8 cellular contexts compared by ENCODE assay signal in genomic region chr9:137205126-137206069, GRCh38. TPM values are rescaled to one million over a fixed set of nuclear protein-coding genes. Genes with fewer than 3 reads are reported as not detected.
DNase-seq lines count a peak whose midpoint lies in the region; ATAC-seq and TF ChIP-seq lines count a peak whose summit lies in the region.

Gene NDOR1, plus strand, starts transcription at chr9:137205700. Its CDS starts 78 bp downstream, at chr9:137205778.
Gene TMEM203, minus strand, starts transcription at chr9:137205648. Its CDS starts 234 bp downstream, at chr9:137205414.

- H3K9me3 ChIP-seq in CD4-positive, alpha-beta T cell (ENCODE audit: control insufficient read depth, low read length), result no peaks in the 10 kb centered on the region
- no peaks in the 10 kb centered on the region for H3K9me3 ChIP-seq in SJCRH30 (replicated peaks)

- CTCF ChIA-PET in CD4-positive, alpha-beta T cell (lab: Charles Lee), result interaction anchor here (0.6 kb wide), 1 partner anchor 31 kb away, joined by 3 read pairs; no protein-coding TSS in a partner anchor

- H3K36me3 Mint-ChIP-seq in CD4-positive, alpha-beta T cell (ENCODE audit: low read depth), result peaks cover 13% of the 10 kb centered on the region
- H3K36me3 Mint-ChIP-seq in natural killer cell treated with Interleukin-12 subunit alpha and Interleukin-12 subunit beta and Interleukin-15 and Interleukin-18, amount 100 ng/mL, for 72 hours, result peaks cover 14% of the 10 kb centered on the region
- H3K36me3 Mint-ChIP-seq in stimulated activated naive B cell treated with anti-CD40 and anti-IgM and Interleukin-4, amounts not matched to agents 10 μg/mL and 1 μg/mL and 100 μg/mL, for 72 hours, result peaks cover 20 to 34% of the 10 kb centered on the region in 2 donors

- H3K27ac Mint-ChIP-seq in CD4-positive, alpha-beta T cell, result peak within 1 kb of the TSS; percentile 93
- peak within 1 kb of the TSS; percentile 90 to 93 for H3K27ac Mint-ChIP-seq in natural killer cell treated with Interleukin-12 subunit alpha and Interleukin-12 subunit beta and Interleukin-15 and Interleukin-18, amount 100 ng/mL, for 72 hours
- peak within 1 kb of the TSS; percentile 97 for H3K27ac Mint-ChIP-seq in stimulated activated naive B cell treated with anti-CD40 and anti-IgM and Interleukin-4, amounts not matched to agents 10 μg/mL and 1 μg/mL and 100 μg/mL, for 72 hours

- no peaks in the 10 kb centered on the region for H3K27me3 Mint-ChIP-seq in CD4-positive, alpha-beta T cell
- no peaks in the 10 kb centered on the region for H3K27me3 Mint-ChIP-seq in natural killer cell treated with Interleukin-12 subunit alpha and Interleukin-12 subunit beta and Interleukin-15 and Interleukin-18, amount 100 ng/mL, for 72 hours
- no peaks in the 10 kb centered on the region for H3K27me3 Mint-ChIP-seq in stimulated activated naive B cell treated with anti-CD40 and anti-IgM and Interleukin-4, amounts not matched to agents 10 μg/mL and 1 μg/mL and 100 μg/mL, for 72 hours

- H3K9me3 Mint-ChIP-seq in CD4-positive, alpha-beta T cell, result no peaks in the 10 kb centered on the region
- no peaks in the 10 kb centered on the region for H3K9me3 Mint-ChIP-seq in natural killer cell treated with Interleukin-12 subunit alpha and Interleukin-12 subunit beta and Interleukin-15 and Interleukin-18, amount 100 ng/mL, for 72 hours
- H3K9me3 Mint-ChIP-seq in stimulated activated naive B cell treated with anti-CD40 and anti-IgM and Interleukin-4, amounts not matched to agents 10 μg/mL and 1 μg/mL and 100 μg/mL, for 72 hours, result no peaks in the 10 kb centered on the region

- H3K4me1 Mint-ChIP-seq in CD4-positive, alpha-beta T cell (ENCODE audit: low read depth), result peaks cover 44% of the 10 kb centered on the region
- H3K4me1 Mint-ChIP-seq in natural killer cell treated with Interleukin-12 subunit alpha and Interleukin-12 subunit beta and Interleukin-15 and Interleukin-18, amount 100 ng/mL, for 72 hours (ENCODE audit: low read depth in 2 of 2), result peaks cover 38 to 41% of the 10 kb centered on the region in 2 donors
- H3K4me1 Mint-ChIP-seq in stimulated activated naive B cell treated with anti-CD40 and anti-IgM and Interleukin-4, amounts not matched to agents 10 μg/mL and 1 μg/mL and 100 μg/mL, for 72 hours, result peaks cover 34 to 63% of the 10 kb centered on the region in 2 donors

- H3K27ac ChIP-seq in CD4-positive, alpha-beta T cell (ENCODE audit: low read depth, low read length), result peak within 1 kb of the TSS; percentile 79
- H3K27ac ChIP-seq in SJCRH30, result peak within 1 kb of the TSS; percentile 55

- H3K4me3 ChIP-seq in SJCRH30 (peak within 1 kb of the TSS; percentile 94), fibroblast of the aortic adventitia (ENCODE audit: low read depth, low read length) (peak within 1 kb of the TSS; percentile 94)

- DNase-seq in CD4-positive, alpha-beta T cell, result peak; percentile 86 to 96 (median 90)
- DNase-seq in LoVo (ENCODE audit: low spot score) (peak; percentile 87), SJCRH30 (peak; percentile 92), fibroblast of the aortic adventitia (ENCODE audit: low read depth) (peak; percentile 71)
- DNase-seq in activated effector memory CD4-positive, alpha-beta T cell treated with anti-CD3 and anti-CD28 coated beads, Interleukin-2, amount 50 U/mL, for 16 hours, result peak; percentile 98
- peak; percentile 95 for DNase-seq in natural killer cell treated with Interleukin-12 subunit alpha and Interleukin-12 subunit beta and Interleukin-15 and Interleukin-18, amount 100 ng/mL, for 72 hours (ENCODE audit: low spot score)
- peak; percentile 89 for DNase-seq in stimulated activated naive B cell treated with anti-CD40 and anti-IgM and Interleukin-4, amounts not matched to agents 10 μg/mL and 1 μg/mL and 100 μg/mL, for 72 hours

- no peak for TF ChIP-seq CTCF in CD4-positive, alpha-beta T cell (IDR thresholded peaks at IDR 0.05)
- TF ChIP-seq CTCF in fibroblast of the aortic adventitia (IDR thresholded peaks at IDR 0.05; ENCODE audit: insufficient read depth, low read length), result no peak

- ATAC-seq in CD4-positive, alpha-beta T cell (ENCODE audit: poor library complexity), result peak; percentile 48
- ATAC-seq in GM21423 (IDR thresholded peaks at IDR 0.05; ENCODE audit: unreplicated experiment), result peak; percentile 39
- ATAC-seq in natural killer cell treated with Interleukin-12 subunit alpha and Interleukin-12 subunit beta and Interleukin-15 and Interleukin-18, amount 100 ng/mL, for 72 hours, result peak; percentile 67 to 72
- peak; percentile 70 to 71 for ATAC-seq in stimulated activated naive B cell treated with anti-CD40 and anti-IgM and Interleukin-4, amounts not matched to agents 10 μg/mL and 1 μg/mL and 100 μg/mL, for 72 hours (replicated peaks)

- intact Hi-C loops in CD4-positive, alpha-beta T cell (cut with DNase I, micrococcal nuclease), result loop anchor here (1.0 kb wide), 2 partner anchors 17 to 18 kb away; partner anchors contain the start of genes ANAPC2 (in 1 of the 2) and SSNA1 (in 1 of the 2)

- peak within 1 kb of the TSS; percentile 95 for H3K4me3 Mint-ChIP-seq in CD4-positive, alpha-beta T cell
- peak within 1 kb of the TSS; percentile 95 for H3K4me3 Mint-ChIP-seq in natural killer cell treated with Interleukin-12 subunit alpha and Interleukin-12 subunit beta and Interleukin-15 and Interleukin-18, amount 100 ng/mL, for 72 hours
- H3K4me3 Mint-ChIP-seq in stimulated activated naive B cell treated with anti-CD40 and anti-IgM and Interleukin-4, amounts not matched to agents 10 μg/mL and 1 μg/mL and 100 μg/mL, for 72 hours, result peak within 1 kb of the TSS; percentile 93 to 95

- POLR2A ChIA-PET in CD4-positive, alpha-beta T cell (lab: Charles Lee), result interaction anchor here (0.8 to 4.0 kb wide), 8 partner anchors 10 to 119 kb away, joined by 3 to 22 read pairs (median 6); partner anchors contain the start of genes MAN1B1, RNF208, SSNA1 and TUBB4B

- H3K4me1 ChIP-seq in SJCRH30, result peaks cover 12% of the 10 kb centered on the region

- H3K27me3 ChIP-seq in CD4-positive, alpha-beta T cell (ENCODE audit: control insufficient read depth, insufficient read depth, low read length), result no peaks in the 10 kb centered on the region
- H3K27me3 ChIP-seq in SJCRH30, result no peaks in the 10 kb centered on the region

- peaks cover 9% of the 10 kb centered on the region for H3K36me3 ChIP-seq in SJCRH30

RNA-seq across cellular contexts. Expression of gene NDOR1, which starts in this region (rescaled TPM):
- total RNA-seq in CD4-positive, alpha-beta T cell, result 10 to 100 TPM; 22.8 to 25.3 TPM
- total RNA-seq in SJCRH30 (2014; rRNA removed; shearing (Covaris generic)), result 12.5 and 17.2 TPM in 2 replicates
- total RNA-seq in fibroblast of the aortic adventitia (ENCODE audit: low replicate concordance), result 8.5 and 8.6 TPM in 2 replicates
- 10 to 100 TPM; 33.0 to 81.9 TPM for total RNA-seq in natural killer cell treated with Interleukin-12 subunit alpha and Interleukin-12 subunit beta and Interleukin-15 and Interleukin-18, amount 100 ng/mL, for 72 hours

RNA-seq across cellular contexts. Expression of gene TMEM203, which starts in this region (rescaled TPM):
- 10 to 100 TPM; 18.2 to 18.7 TPM for total RNA-seq in CD4-positive, alpha-beta T cell
- total RNA-seq in SJCRH30 (2014; rRNA removed; shearing (Covaris generic)), result 57.3 and 60.5 TPM in 2 replicates
- 32.3 and 34.7 TPM in 2 replicates for total RNA-seq in fibroblast of the aortic adventitia (ENCODE audit: low replicate concordance)
- 10 to 100 TPM; 25.0 to 43.9 TPM for total RNA-seq in natural killer cell treated with Interleukin-12 subunit alpha and Interleukin-12 subunit beta and Interleukin-15 and Interleukin-18, amount 100 ng/mL, for 72 hours

Comparison
In these comparisons a context has a peak if more than half of its experiments do, and no peak if none do; other contexts are left out.
1. Peak in every context shown above with its lines: DNase-seq, ATAC-seq, H3K4me3 ChIP-seq and H3K27ac ChIP-seq.